ENCODE assay signal across 8 cellular contexts in genomic region chr16:67150058-67150832, GRCh38. TPM values are rescaled to one million over a fixed set of nuclear protein-coding genes. Genes with fewer than 3 reads are reported as not detected.
DNase-seq lines count a peak whose midpoint lies in the region; ATAC-seq, FAIRE-seq and TF ChIP-seq lines count a peak whose summit lies in the region.

No MANE protein-coding gene starts in this region.

- no peak for FAIRE-seq in bronchial epithelial cell (lab: Jason Lieb, UNC)

- TF ChIP-seq CTCF in GM06990 (IDR thresholded peaks at IDR 0.05; ENCODE audit: insufficient read depth, low read length, poor library complexity, severe bottlenecking) (no peak), Peyer's patch (IDR thresholded peaks at IDR 0.05) (peak in 1 of 6 experiments; percentile 8), bronchial epithelial cell (IDR thresholded peaks at IDR 0.05; ENCODE audit: insufficient read depth, low read length, severe bottlenecking) (peak; percentile 13)

- H3K27ac ChIP-seq in Peyer's patch = peak overlapping the region; percentile 56 to 87 (median 72)

- H3K27me3 ChIP-seq in GM06990 (replicated peaks; ENCODE audit: control insufficient read depth, insufficient read depth, low read length) (no peaks in the 10 kb centered on the region), Peyer's patch (no peaks in the 10 kb centered on the region), bronchial epithelial cell (ENCODE audit: control insufficient read depth, insufficient read depth, low read length) (no peaks in the 10 kb centered on the region)

- H3K4me1 ChIP-seq in Peyer's patch = peaks cover 0 to 26% (median 6%) of the 10 kb centered on the region in 4 donors

- DNase-seq in GM06990 (ENCODE audit: extremely low read depth, insufficient read length) (no peak), HCEC 1CT (peak; percentile 46), Peyer's patch (peak in 1 of 3 donors; percentile 57), bronchial epithelial cell (ENCODE audit: low read depth) (peak; percentile 15), kidney tubule cell (ENCODE audit: low spot score) (peak; percentile 25), foreskin melanocyte (no peak)
- DNase-seq in stimulated activated CD8-positive, alpha-beta memory T cell treated with anti-CD3 and anti-CD28 coated beads, Interleukin-7, amount 100 ng/mL, for 4 hours (ENCODE audit: low read depth in 2 of 2) = peak; percentile 34 to 66

- TF ChIP-seq POLR2A in Peyer's patch (IDR thresholded peaks at IDR 0.05) = no peak

- H3K9me3 ChIP-seq in Peyer's patch = no peaks in the 10 kb centered on the region

- peak overlapping the region; percentile 76 for H3K4me3 ChIP-seq in GM06990 (replicated peaks; ENCODE audit: low read depth, low read length)
- peak overlapping the region; percentile 51 to 70 (median 60) for H3K4me3 ChIP-seq in Peyer's patch
- peak overlapping the region; percentile 58 for H3K4me3 ChIP-seq in bronchial epithelial cell (ENCODE audit: low read depth, low read length)

- no peak for ATAC-seq in GM21515 (IDR thresholded peaks at IDR 0.05; ENCODE audit: unreplicated experiment)

- H3K36me3 ChIP-seq in GM06990 (ENCODE audit: control insufficient read depth, insufficient read depth, low read length) = peaks cover 25% of the 10 kb centered on the region
- peaks cover 0 to 26% (median 0%) of the 10 kb centered on the region in 3 donors for H3K36me3 ChIP-seq in Peyer's patch
- H3K36me3 ChIP-seq in bronchial epithelial cell (ENCODE audit: control insufficient read depth, insufficient read depth, low read length) = peaks cover 6% of the 10 kb centered on the region

RNA-seq across cellular contexts. Expression of gene B3GNT9, which starts 0.6 kb away (rescaled TPM):
- total RNA-seq in Peyer's patch (1 to 10 TPM; 2.5 to 4.0 (median 3.5) TPM), bronchial epithelial cell (8.7 and 11.4 TPM in 2 replicates)

RNA-seq across cellular contexts. Expression of gene TRADD, which starts 9.5 kb away (rescaled TPM):
- total RNA-seq in Peyer's patch (10 to 100 TPM; 23.5 to 52.0 (median 32.0) TPM), bronchial epithelial cell (31.9 and 35.8 TPM in 2 replicates)

RNA-seq across cellular contexts. Expression of gene FBXL8, which starts 9.5 kb away (rescaled TPM):
- total RNA-seq in Peyer's patch (10 to 100 TPM; 19.6 to 57.1 (median 35.1) TPM), bronchial epithelial cell (4.1 and 4.5 TPM in 2 replicates)

RNA-seq across cellular contexts. Expression of gene HSF4, which starts 14.3 kb away (rescaled TPM):
- 100 to 1,000 TPM in 1 of 4 donors, 10 to 100 TPM in 3; 15.6 to 140 (median 69.8) TPM for total RNA-seq in Peyer's patch
- total RNA-seq in bronchial epithelial cell = 3.7 and 8.1 TPM in 2 replicates

RNA-seq across cellular contexts. Expression of gene NOL3, which starts 20.1 kb away (rescaled TPM):
- total RNA-seq in Peyer's patch (10 to 100 TPM; 24.4 to 65.2 (median 34.1) TPM), bronchial epithelial cell (28.2 and 37.8 TPM in 2 replicates)

Comparison
In these comparisons a context has a peak if more than half of its experiments do, and no peak if none do; other contexts are left out.
1. DNase-seq: peak in HCEC 1CT (single experiment), bronchial epithelial cell (single experiment), kidney tubule cell (single experiment) and stimulated activated CD8-positive, alpha-beta memory T cell treated with anti-CD3 and anti-CD28 coated beads, Interleukin-7, amount 100 ng/mL, for 4 hours (2 of 2); none in GM06990 (single experiment) and foreskin melanocyte (single experiment).
2. Peak in every context shown above with its lines, with median percentiles within 50 percentile points of each other: H3K4me3 ChIP-seq.